14 cellular contexts compared by ENCODE assay signal in genomic region chr7:35648367-35648766, GRCh38. TPM values are rescaled to one million over a fixed set of nuclear protein-coding genes. Genes with fewer than 3 reads are reported as not detected.
DNase-seq lines count a peak whose midpoint lies in the region; TF ChIP-seq lines count a peak whose summit lies in the region.
"Had no signal": no experiment of that assay in that cellular context is flagged by ENCODE, and none has a peak within 500 bp of the region (broad histone marks: within the 10 kb centered on the region; RNA-seq: fewer than 3 reads in every experiment).

No MANE protein-coding gene starts in this region.

- H3K27ac Mint-ChIP-seq in Caco-2 (ENCODE audit: unreplicated experiment) (peak overlapping the region; percentile 47), progenitor cell of endocrine pancreas (peak overlapping the region; percentile 25)
- H3K27ac Mint-ChIP-seq: B cell had no signal

- H3K4me1 Mint-ChIP-seq in Caco-2 (ENCODE audit: low read depth, unreplicated experiment) (peaks cover 53% of the 10 kb centered on the region), progenitor cell of endocrine pancreas (ENCODE audit: low read depth) (peaks cover 32% of the 10 kb centered on the region)

- CTCF ChIA-PET in Caco-2 (lab: Charles Lee) = no interaction called here

- no peak for TF ChIP-seq CTCF in Caco-2 (IDR thresholded peaks at IDR 0.05; ENCODE audit: insufficient read depth in 1 of 2, low read depth in 1 of 2, low read length in 1 of 2, severe bottlenecking in 1 of 2, unreplicated experiment in 1 of 2)
- TF ChIP-seq CTCF in hepatocyte (IDR thresholded peaks at IDR 0.05; ENCODE audit: poor library complexity) = no peak
- no peak for TF ChIP-seq CTCF in progenitor cell of endocrine pancreas (IDR thresholded peaks at IDR 0.05; ENCODE audit: unreplicated experiment)
- TF ChIP-seq CTCF in BE2C (IDR thresholded peaks at IDR 0.05; ENCODE audit: low read depth, low read length) = no peak

- 95% methylated on average over 3 of the region's 3 CpGs for WGBS in hepatocyte (ENCODE audit: low lambda C conversion rate, missing lambda C conversion rate)

- H3K27me3 Mint-ChIP-seq in Caco-2 (ENCODE audit: insufficient read depth, unreplicated experiment) (no peaks in the 10 kb centered on the region), progenitor cell of endocrine pancreas (no peaks in the 10 kb centered on the region)
- H3K27me3 Mint-ChIP-seq: B cell had no signal

- no peak overlapping the region for H3K4me2 ChIP-seq in hepatocyte

- H3K9me3 Mint-ChIP-seq in Caco-2 (ENCODE audit: unreplicated experiment) (peaks cover 15% of the 10 kb centered on the region), progenitor cell of endocrine pancreas (ENCODE audit: low read depth) (peaks cover 18% of the 10 kb centered on the region)

- H3K4me3 ChIP-seq in Caco-2 (ENCODE audit: low read depth, low read length) (no peak overlapping the region), hepatocyte (no peak overlapping the region), BE2C (ENCODE audit: low read depth, low read length) (no peak overlapping the region)
- H3K4me3 ChIP-seq: prostate gland, transverse colon had no signal

- H3K4me3 Mint-ChIP-seq in Caco-2 (ENCODE audit: unreplicated experiment) = no peak overlapping the region
- H3K4me3 Mint-ChIP-seq in progenitor cell of endocrine pancreas (ENCODE audit: low read depth) = no peak overlapping the region
- H3K4me3 Mint-ChIP-seq: B cell had no signal

- H3K36me3 Mint-ChIP-seq in Caco-2 (ENCODE audit: insufficient read depth, unreplicated experiment) (peaks cover 13% of the 10 kb centered on the region), progenitor cell of endocrine pancreas (ENCODE audit: insufficient read depth) (peaks cover 20% of the 10 kb centered on the region)

- POLR2A ChIA-PET in Caco-2 (lab: Charles Lee) = no interaction called here

- no TSS peak for BruUV-seq in Caco-2 (replicated peaks; lab: Mats Ljungman, UMichigan)

- H3K79me2 ChIP-seq in hepatocyte = peaks cover 36% of the 10 kb centered on the region

- H3K36me3 ChIP-seq in Caco-2 (ENCODE audit: control insufficient read depth, insufficient read depth, low read length) (0 out of 2 replicates have a peak, but pooled peaks cover 2% of the 10 kb centered on the region), hepatocyte (replicated peaks; ENCODE audit: insufficient read depth, low read depth) (no peaks in the 10 kb centered on the region), BE2C (no peaks in the 10 kb centered on the region)
- H3K36me3 ChIP-seq: prostate gland, WERI-Rb-1 had no signal

- H2AFZ ChIP-seq in hepatocyte = no peak overlapping the region

- peak overlapping the region; percentile 76 for H3K27ac ChIP-seq in hepatocyte
- H3K27ac ChIP-seq: prostate gland, WERI-Rb-1 had no signal

- no peaks in the 10 kb centered on the region for H4K20me1 ChIP-seq in hepatocyte (ENCODE audit: insufficient read depth, poor library complexity, severe bottlenecking)

- DNase-seq in Caco-2 (no peak), NCI-H69 (lab: John Stamatoyannopoulos, UW) (peak; percentile 14), hepatocyte (ENCODE audit: low spot score) (peak; percentile 18), progenitor cell of endocrine pancreas (ENCODE audit: low spot score, unreplicated experiment) (no peak), DMS153 treated with DMSO at 0.1 percent for 48 hours (lab: John Stamatoyannopoulos, UW; ENCODE audit: unreplicated experiment) (no peak), CD1c-positive myeloid dendritic cell (ENCODE audit: extremely low spot score) (no peak), BE2C (no peak), T-helper 2 cell (no peak)
- DNase-seq: activated CD8-positive, alpha-beta memory T cell treated with anti-CD3 and anti-CD28 coated beads, Interleukin-2, amount 50 U/mL, for 48 hours; NCI-H2171; transverse colon; WERI-Rb-1 had no signal

- H3K4me1 ChIP-seq in Caco-2 (peaks cover 62% of the 10 kb centered on the region), hepatocyte (ENCODE audit: insufficient read depth) (peaks cover 10% of the 10 kb centered on the region), BE2C (peaks cover 7% of the 10 kb centered on the region)
- H3K4me1 ChIP-seq: prostate gland had no signal

- H3K27me3 ChIP-seq in Caco-2 (replicated peaks; ENCODE audit: control insufficient read depth, insufficient read depth, low read length) = no peaks in the 10 kb centered on the region
- no peaks in the 10 kb centered on the region for H3K27me3 ChIP-seq in hepatocyte
- no peaks in the 10 kb centered on the region for H3K27me3 ChIP-seq in BE2C
- H3K27me3 ChIP-seq: transverse colon had no signal

- intact Hi-C loops in Caco-2 (cut with micrococcal nuclease; ENCODE audit: unreplicated experiment) = no loop called here

- H3K9me2 ChIP-seq in hepatocyte (replicated peaks; ENCODE audit: insufficient read depth) = no peaks in the 10 kb centered on the region

- peaks cover 7% of the 10 kb centered on the region for H3K9me3 ChIP-seq in Caco-2
- peaks cover 5% of the 10 kb centered on the region for H3K9me3 ChIP-seq in hepatocyte (ENCODE audit: low read depth)
- H3K9me3 ChIP-seq in BE2C = no peaks in the 10 kb centered on the region
- H3K9me3 ChIP-seq: prostate gland had no signal

RNA-seq across cellular contexts. Expression of gene HERPUD2, which starts 46.6 kb away (rescaled TPM):
- 25.2 and 29.6 TPM in 2 replicates for total RNA-seq in Caco-2 (2022)
- 25.5 and 31.3 TPM in 2 replicates for total RNA-seq in hepatocyte
- polyA plus RNA-seq in hepatocyte = 26.8 and 28.0 TPM in 2 replicates
- 37.4 and 39.1 TPM in 2 replicates for total RNA-seq in progenitor cell of endocrine pancreas
- polyA plus RNA-seq in BE2C (2012; ENCODE audit: insufficient read depth, insufficient read length, low read depth) = 11.1 TPM

Comparison
In these comparisons a context has a peak if more than half of its experiments do, and no peak if none do; other contexts are left out.
1. DNase-seq: peak in NCI-H69 (single experiment) and hepatocyte (single experiment); none in Caco-2 (0 of 2), progenitor cell of endocrine pancreas (single experiment), DMS153 treated with DMSO at 0.1 percent for 48 hours (single experiment), CD1c-positive myeloid dendritic cell (single experiment), BE2C (single experiment) and T-helper 2 cell (0 of 5).